Comparison of ENCODE assay signal across 27 cellular contexts in genomic region chr2:120699292-120699691, GRCh38. TPM values are rescaled to one million over a fixed set of nuclear protein-coding genes. Genes with fewer than 3 reads are reported as not detected.
DNase-seq lines count a peak whose midpoint lies in the region; ATAC-seq, FAIRE-seq and TF ChIP-seq lines count a peak whose summit lies in the region.
"Had no signal": no experiment of that assay in that cellular context is flagged by ENCODE, and none has a peak within 500 bp of the region (broad histone marks: within the 10 kb centered on the region; RNA-seq: fewer than 3 reads in every experiment).

No MANE protein-coding gene starts in this region.

- no peaks in the 10 kb centered on the region for H3K9me3 Mint-ChIP-seq in endodermal cell
- no peaks in the 10 kb centered on the region for H3K9me3 Mint-ChIP-seq in activated naive CD8-positive, alpha-beta T cell treated with anti-CD3 and anti-CD28 coated beads, Interleukin-2, amount 50 U/mL, for 24 hours
- H3K9me3 Mint-ChIP-seq: HFFc6 had no signal

- no peak for TF ChIP-seq CTCF in endodermal cell (conservative IDR thresholded peaks at IDR 0.05)

- no peaks in the 10 kb centered on the region for H3K9me3 ChIP-seq in endodermal cell (ENCODE audit: control insufficient read depth, low read length)

- 75 to 85% methylated on average over 3 of the region's 3 CpGs for WGBS in endodermal cell (ENCODE audit: insufficient coverage in 1 of 2, insufficient read length in 1 of 2), 2 experiments

- no peak overlapping the region for H3K27ac Mint-ChIP-seq in endodermal cell
- no peak overlapping the region for H3K27ac Mint-ChIP-seq in activated naive CD8-positive, alpha-beta T cell treated with anti-CD3 and anti-CD28 coated beads, Interleukin-2, amount 50 U/mL, for 24 hours
- H3K27ac Mint-ChIP-seq: HFFc6 had no signal

- peaks cover 22% of the 10 kb centered on the region for H3K27me3 Mint-ChIP-seq in endodermal cell (ENCODE audit: insufficient read depth)
- H3K27me3 Mint-ChIP-seq in activated naive CD8-positive, alpha-beta T cell treated with anti-CD3 and anti-CD28 coated beads, Interleukin-2, amount 50 U/mL, for 24 hours = peaks cover 24% of the 10 kb centered on the region

- peak; percentile 21 for DNase-seq in NCI-H2171 treated with DMSO at 0.1 percent for 48 hours (lab: John Stamatoyannopoulos, UW)
- DNase-seq in NCI-H2171 (lab: John Stamatoyannopoulos, UW) = no peak
- DNase-seq in NCI-H524 (lab: John Stamatoyannopoulos, UW) = peak; percentile 56 to 83
- DNase-seq in endodermal cell = peak; percentile 70
- DNase-seq in urothelium cell line (ENCODE audit: low spot score) = no peak
- DNase-seq in activated naive CD8-positive, alpha-beta T cell treated with anti-CD3 and anti-CD28 coated beads, Interleukin-2, amount 50 U/mL, for 24 hours = no peak
- DNase-seq in SKM-1 (lab: John Stamatoyannopoulos, UW; ENCODE audit: unreplicated experiment) = no peak
- DNase-seq: AML-193, DND-41, H7, HFFc6, KG1, NCI-H1105, NCI-H146, NCI-H2029, NCI-H748 treated with DMSO at 0.1 percent for 48 hours, OCI-M1, T-helper 2 cell had no signal

- ATAC-seq in activated naive CD8-positive, alpha-beta T cell treated with anti-CD3 and anti-CD28 coated beads, Interleukin-2, amount 50 U/mL, for 24 hours = no peak
- ATAC-seq in HG03196 (IDR thresholded peaks at IDR 0.05; ENCODE audit: unreplicated experiment) = no peak
- ATAC-seq: Right ventricle myocardium inferior had no signal

- FAIRE-seq in urothelium cell line (lab: Jason Lieb, UNC) = peak; percentile 23
- FAIRE-seq: D721Med, G401.6, GM18507, GM19239, RCC 7860 had no signal

- no peaks in the 10 kb centered on the region for H3K4me1 ChIP-seq in endodermal cell (ENCODE audit: control insufficient read depth, insufficient read depth, low read length)

- H3K9ac ChIP-seq in endodermal cell (ENCODE audit: extremely low read depth, low read length, poor library complexity, severe bottlenecking) = no peak overlapping the region

- no peaks in the 10 kb centered on the region for H3K36me3 Mint-ChIP-seq in endodermal cell (ENCODE audit: low read depth)
- no peaks in the 10 kb centered on the region for H3K36me3 Mint-ChIP-seq in activated naive CD8-positive, alpha-beta T cell treated with anti-CD3 and anti-CD28 coated beads, Interleukin-2, amount 50 U/mL, for 24 hours (ENCODE audit: low read depth)

- H3K27ac ChIP-seq in endodermal cell (ENCODE audit: low read depth, low read length) = no peak overlapping the region
- H3K27ac ChIP-seq: C4-2B, SK-N-MC had no signal

- H3K36me3 ChIP-seq in endodermal cell (ENCODE audit: control insufficient read depth, insufficient read depth, low read length) = no peaks in the 10 kb centered on the region

- H3K4me1 Mint-ChIP-seq in endodermal cell = peaks cover 24% of the 10 kb centered on the region
- H3K4me1 Mint-ChIP-seq in activated naive CD8-positive, alpha-beta T cell treated with anti-CD3 and anti-CD28 coated beads, Interleukin-2, amount 50 U/mL, for 24 hours = peaks cover 4% of the 10 kb centered on the region

- no peak overlapping the region for H3K4me3 ChIP-seq in endodermal cell (ENCODE audit: low read length)
- H3K4me3 ChIP-seq: SK-N-MC had no signal

- H3K4me3 Mint-ChIP-seq in endodermal cell = no peak overlapping the region
- H3K4me3 Mint-ChIP-seq in activated naive CD8-positive, alpha-beta T cell treated with anti-CD3 and anti-CD28 coated beads, Interleukin-2, amount 50 U/mL, for 24 hours = no peak overlapping the region
- H3K4me3 Mint-ChIP-seq: HFFc6 had no signal

- H3K27me3 ChIP-seq in endodermal cell (ENCODE audit: control insufficient read depth, insufficient read depth, low read length, poor library complexity, severe bottlenecking) = peaks cover 20% of the 10 kb centered on the region

RNA-seq across cellular contexts. Expression of gene GLI2, which starts 36.4 kb away (rescaled TPM):
- 10 to 100 TPM; 17.0 to 24.2 TPM for total RNA-seq in endodermal cell
- polyA plus RNA-seq in endodermal cell (2013, experiment 1 of 2) = 29.8 TPM
- 28.3 TPM for polyA plus RNA-seq in endodermal cell (2013, experiment 2 of 2)

Comparison
In these comparisons a context has a peak if more than half of its experiments do, and no peak if none do; other contexts are left out.
1. DNase-seq: peak in NCI-H2171 treated with DMSO at 0.1 percent for 48 hours (single experiment), NCI-H524 (2 of 2) and endodermal cell (single experiment); none in NCI-H2171 (single experiment), urothelium cell line (single experiment), activated naive CD8-positive, alpha-beta T cell treated with anti-CD3 and anti-CD28 coated beads, Interleukin-2, amount 50 U/mL, for 24 hours (single experiment) and SKM-1 (single experiment).